8 cellular contexts compared by ENCODE assay signal in genomic region chr6:114108119-114109002, GRCh38.
DNase-seq lines count a peak whose midpoint lies in the region; ATAC-seq and TF ChIP-seq lines count a peak whose summit lies in the region.

No MANE protein-coding gene starts in this region.

- intact Hi-C loops in A673 (cut with micrococcal nuclease; ENCODE audit: unreplicated experiment): loop anchor here (1.0 to 5.0 kb wide), 2 partner anchors 113 to 126 kb away; no protein-coding TSS in a partner anchor

- no peak overlapping the region for H3K4me3 Mint-ChIP-seq in activated T-cell treated with anti-CD3 and anti-CD28 coated beads, Interleukin-2, amount 50 U/mL, for 24 hours
- H3K4me3 Mint-ChIP-seq in progenitor cell of endocrine pancreas (ENCODE audit: low read depth): no peak overlapping the region

- CTCF ChIA-PET in A673 (lab: Charles Lee): interaction anchor here (0.6 to 2.1 kb wide), 4 partner anchors 15 to 127 kb away, joined by 3 to 21 read pairs (median 7); no protein-coding TSS in a partner anchor
- CTCF ChIA-PET in GM10248 (lab: Yijun Ruan, JAX): interaction anchor here (0.7 to 2.9 kb wide), 25 partner anchors 9 to 156 kb away, joined by 3 to 19 read pairs (median 5); no protein-coding TSS in a partner anchor

- no peaks in the 10 kb centered on the region for H3K4me1 ChIP-seq in A673 (ENCODE audit: insufficient read depth, low read length, poor library complexity, severe bottlenecking)

- H3K9me3 ChIP-seq in A673 (ENCODE audit: low read depth, low read length, poor library complexity, severe bottlenecking): no peaks in the 10 kb centered on the region

- H3K9me3 Mint-ChIP-seq in activated T-cell treated with anti-CD3 and anti-CD28 coated beads, Interleukin-2, amount 50 U/mL, for 24 hours: no peaks in the 10 kb centered on the region
- no peaks in the 10 kb centered on the region for H3K9me3 Mint-ChIP-seq in progenitor cell of endocrine pancreas (ENCODE audit: low read depth)

- H3K36me3 Mint-ChIP-seq in activated T-cell treated with anti-CD3 and anti-CD28 coated beads, Interleukin-2, amount 50 U/mL, for 24 hours (ENCODE audit: low read depth): no peaks in the 10 kb centered on the region
- H3K36me3 Mint-ChIP-seq in progenitor cell of endocrine pancreas (ENCODE audit: insufficient read depth): no peaks in the 10 kb centered on the region

- no peak overlapping the region for H3K27ac ChIP-seq in A673 (ENCODE audit: low read depth, low read length, poor library complexity, severe bottlenecking)

- no peaks in the 10 kb centered on the region for H3K36me3 ChIP-seq in A673 (ENCODE audit: insufficient read depth, low read length, poor library complexity, severe bottlenecking)

- H3K27me3 ChIP-seq in A673 (replicated peaks; ENCODE audit: insufficient read depth, low read depth, low read length, poor library complexity): peaks cover 14% of the 10 kb centered on the region

- peaks cover 16% of the 10 kb centered on the region for H3K27me3 Mint-ChIP-seq in activated T-cell treated with anti-CD3 and anti-CD28 coated beads, Interleukin-2, amount 50 U/mL, for 24 hours
- no peaks in the 10 kb centered on the region for H3K27me3 Mint-ChIP-seq in progenitor cell of endocrine pancreas

- DNase-seq in A673 (ENCODE audit: low spot score) (peak; percentile 72), GM10248 (ENCODE audit: extremely low spot score) (peak; percentile 25), NCI-H226 (peak; percentile 42), glomerular visceral epithelial cell (ENCODE audit: extremely low spot score) (peak; percentile 79), progenitor cell of endocrine pancreas (ENCODE audit: low spot score, unreplicated experiment) (peak; percentile 39)
- peak; percentile 31 for DNase-seq in activated T-cell treated with anti-CD3 and anti-CD28 coated beads, Interleukin-2, amount 50 U/mL, for 24 hours

- H3K4me1 Mint-ChIP-seq in activated T-cell treated with anti-CD3 and anti-CD28 coated beads, Interleukin-2, amount 50 U/mL, for 24 hours (ENCODE audit: low read depth): no peaks in the 10 kb centered on the region
- peaks cover 1% of the 10 kb centered on the region for H3K4me1 Mint-ChIP-seq in progenitor cell of endocrine pancreas (ENCODE audit: low read depth)

- BruUV-seq in A673 (replicated peaks; lab: Mats Ljungman, UMichigan): no TSS peak

- ATAC-seq in HG02852 (IDR thresholded peaks at IDR 0.05; ENCODE audit: unreplicated experiment) (peak; percentile 67), GM21825 (IDR thresholded peaks at IDR 0.05; ENCODE audit: unreplicated experiment) (no peak)

- POLR2A ChIA-PET in A673 (lab: Charles Lee; ENCODE audit: low non-redundant PET) (no interaction called here), GM10248 (lab: Yijun Ruan, JAX) (no interaction called here)

- TF ChIP-seq CTCF in A673 (conservative IDR thresholded peaks at IDR 0.05; ENCODE audit: low read depth, low read length) (peak; percentile 84), GM10248 (IDR thresholded peaks at IDR 0.05; ENCODE audit: control extremely low read depth, extremely low read depth, low read depth, missing control alignments) (peak; percentile 72), progenitor cell of endocrine pancreas (IDR thresholded peaks at IDR 0.05; ENCODE audit: unreplicated experiment) (peak; percentile 69)

- no peak overlapping the region for H3K27ac Mint-ChIP-seq in activated T-cell treated with anti-CD3 and anti-CD28 coated beads, Interleukin-2, amount 50 U/mL, for 24 hours
- no peak overlapping the region for H3K27ac Mint-ChIP-seq in progenitor cell of endocrine pancreas

- H3K4me3 ChIP-seq in A673 (ENCODE audit: low read depth, low read length, poor library complexity, severe bottlenecking): no peak overlapping the region

Comparison
In these comparisons a context has a peak if more than half of its experiments do, and no peak if none do; other contexts are left out.
1. DNase-seq: peak in every context shown above with its lines; median percentile 79 in glomerular visceral epithelial cell; 72 in A673; 42 in NCI-H226; 39 in progenitor cell of endocrine pancreas; 31 in activated T-cell treated with anti-CD3 and anti-CD28 coated beads, Interleukin-2, amount 50 U/mL, for 24 hours; 25 in GM10248.